ENCODE assay signal across 13 cellular contexts in the genomic region with DNA sequence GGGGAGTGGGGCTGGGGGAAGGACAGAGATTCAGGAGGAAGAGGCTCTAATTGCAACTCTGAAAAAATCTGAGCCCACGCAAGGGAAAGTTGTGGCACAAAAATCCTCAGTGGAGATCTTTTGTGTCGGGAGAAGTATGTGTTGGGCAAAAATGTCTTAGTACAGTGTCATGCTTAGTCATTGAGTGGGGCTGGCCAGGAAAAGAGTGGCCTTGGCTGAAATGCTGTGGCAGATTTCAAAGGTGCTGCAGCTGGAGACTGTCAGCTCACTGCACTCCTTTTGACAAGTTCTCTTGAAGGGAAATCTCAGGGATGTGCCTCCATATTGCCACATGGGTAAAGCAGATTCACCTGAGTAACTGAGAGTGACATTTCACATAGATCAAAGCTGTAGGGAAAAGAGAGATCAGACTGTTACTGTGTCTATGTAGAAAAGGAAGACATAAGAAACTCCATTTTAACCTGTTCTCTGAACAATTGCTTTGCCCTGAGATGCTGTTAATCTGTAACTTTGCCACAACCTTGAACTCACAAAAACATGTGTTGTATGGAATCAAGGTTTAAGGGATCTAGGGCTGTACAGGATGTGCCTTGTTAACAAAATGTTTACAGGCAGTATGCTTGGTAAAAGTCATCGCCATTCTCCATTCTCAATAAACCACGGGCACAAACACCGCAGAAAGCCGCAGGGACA. TPM values are rescaled to one million over a fixed set of nuclear protein-coding genes. Genes with fewer than 3 reads are reported as not detected.
DNase-seq lines count a peak whose midpoint lies in the region; ATAC-seq and TF ChIP-seq lines count a peak whose summit lies in the region.
"Had no signal": no experiment of that assay in that cellular context is flagged by ENCODE, and none has a peak within 500 bp of the region (broad histone marks: within the 10 kb centered on the region; RNA-seq: fewer than 3 reads in every experiment).

No MANE protein-coding gene starts in this region.

- no peak overlapping the region for H3K56ac ChIP-seq in H9 (ENCODE audit: insufficient read length, low read depth, low read length)

- peak overlapping the region in 1 of 3 experiments; percentile 82; a peak in 2 of 7 replicates for H3K27ac Mint-ChIP-seq in H9
- H3K27ac Mint-ChIP-seq: activated naive CD8-positive, alpha-beta T cell had no signal

- H3K27ac ChIP-seq in DND-41 (ENCODE audit: low read length) (peak overlapping the region; percentile 59), neuronal stem cell (replicated peaks; ENCODE audit: low read length) (no peak overlapping the region), H9 (ENCODE audit: insufficient read length, low read depth, low read length) (no peak overlapping the region)
- H3K27ac ChIP-seq: KMS-11 had no signal

- no peaks in the 10 kb centered on the region for H3K79me1 ChIP-seq in neuronal stem cell (ENCODE audit: low read depth, low read length)
- H3K79me1 ChIP-seq in H9 (ENCODE audit: insufficient read depth, low read depth, low read length, poor library complexity, severe bottlenecking): no peaks in the 10 kb centered on the region

- no peak overlapping the region for H3K9ac ChIP-seq in DND-41 (ENCODE audit: low read depth, low read length)
- H3K9ac ChIP-seq in neuronal stem cell (ENCODE audit: low read depth, low read length, poor library complexity): no peak overlapping the region
- no peak overlapping the region for H3K9ac ChIP-seq in H9 (ENCODE audit: extremely low read depth, insufficient read length, low read length)
- H3K9ac ChIP-seq: KMS-11 had no signal

- H3K4me1 Mint-ChIP-seq in H9: peaks cover 2 to 4% of the 10 kb centered on the region in 2 experiments; a peak in 1 of 4 replicates

- H2BK20ac ChIP-seq in H9 (ENCODE audit: low read depth, low read length, poor library complexity, severe bottlenecking): no peak overlapping the region

- H3K4ac ChIP-seq in neuronal stem cell (ENCODE audit: low read length) (no peak overlapping the region), H9 (ENCODE audit: low read depth, low read length) (no peak overlapping the region)

- H3K4me2 ChIP-seq in DND-41 (ENCODE audit: insufficient read depth, low read length): no peak overlapping the region
- no peak overlapping the region for H3K4me2 ChIP-seq in neuronal stem cell (ENCODE audit: insufficient read depth, low read length, poor library complexity, severe bottlenecking)
- H3K4me2 ChIP-seq in H9 (ENCODE audit: insufficient read depth, insufficient read length, low read length): no peak overlapping the region
- H3K4me2 ChIP-seq: KMS-11 had no signal

- H4K8ac ChIP-seq in neuronal stem cell (ENCODE audit: low read depth, low read length) (no peak overlapping the region), H9 (replicated peaks; ENCODE audit: insufficient read length, low read depth, low read length) (no peak overlapping the region)

- H3K27me3 Mint-ChIP-seq in H9 (ENCODE audit: low read depth): no peaks in the 10 kb centered on the region; the same call in 1 of the 2 replicates

- H3K36me3 ChIP-seq in DND-41 (ENCODE audit: insufficient read depth, low read length) (no peaks in the 10 kb centered on the region), MG63 (no peaks in the 10 kb centered on the region), neuronal stem cell (replicated peaks in 1 of 2; ENCODE audit: control insufficient read depth in 2 of 2, insufficient read depth in 2 of 2, low read length in 2 of 2) (no peaks in the 10 kb centered on the region)

- H2AK5ac ChIP-seq in neuronal stem cell (ENCODE audit: low read depth, low read length) (no peak overlapping the region), H9 (ENCODE audit: insufficient read length, low read length) (no peak overlapping the region)

- H3K4me3 ChIP-seq in DND-41 (ENCODE audit: low read depth in 1 of 2, low read length in 2 of 2): no peak overlapping the region
- no peak overlapping the region for H3K4me3 ChIP-seq in MG63
- no peak overlapping the region for H3K4me3 ChIP-seq in choroid plexus epithelial cell (ENCODE audit: low read depth, low read length)
- H3K4me3 ChIP-seq in neuronal stem cell (ENCODE audit: low read length in 2 of 2): no peak overlapping the region

- H3K14ac ChIP-seq in neuronal stem cell (ENCODE audit: low read length): no peak overlapping the region
- H3K14ac ChIP-seq in H9 (ENCODE audit: insufficient read depth, low read length): no peak overlapping the region

- H2BK15ac ChIP-seq in neuronal stem cell (ENCODE audit: low read length): no peak overlapping the region
- H2BK15ac ChIP-seq in H9 (ENCODE audit: low read depth, low read length): no peak overlapping the region

- DNase-seq in DND-41 (peak; percentile 32), MG63 (peak; percentile 72), choroid plexus epithelial cell (ENCODE audit: low read depth) (peak; percentile 25), neuronal stem cell (ENCODE audit: low spot score) (no peak), H9 (no peak)
- DNase-seq: head of caudate nucleus, T1000 had no signal

- H3K23ac ChIP-seq in neuronal stem cell (ENCODE audit: low read depth, low read length, poor library complexity) (no peak overlapping the region), H9 (ENCODE audit: insufficient read length, low read depth, low read length) (no peak overlapping the region)

- peaks cover 10 to 19% of the 10 kb centered on the region in 2 experiments for H3K9me3 Mint-ChIP-seq in H9

- H3K79me2 ChIP-seq in DND-41 (ENCODE audit: insufficient read depth, low read length) (no peaks in the 10 kb centered on the region), H9 (ENCODE audit: insufficient read depth, low read length) (no peaks in the 10 kb centered on the region)

- no peak for TF ChIP-seq CTCF in DND-41 (IDR thresholded peaks at IDR 0.05; ENCODE audit: borderline replicate concordance, extremely low read depth, low read length, poor library complexity, severe bottlenecking)
- TF ChIP-seq CTCF in choroid plexus epithelial cell (conservative IDR thresholded peaks at IDR 0.05; ENCODE audit: low read depth, low read length): no peak
- no peak for TF ChIP-seq CTCF in H9 (conservative IDR thresholded peaks at IDR 0.05)

- H2BK12ac ChIP-seq in neuronal stem cell (ENCODE audit: low read length) (no peak overlapping the region), H9 (ENCODE audit: insufficient read length, low read depth, low read length) (no peak overlapping the region)

- no peak overlapping the region for H3K4me3 Mint-ChIP-seq in H9
- H3K4me3 Mint-ChIP-seq: activated naive CD8-positive, alpha-beta T cell had no signal

- no CpG with 5 or more reads among the region's 6 CpGs for WGBS in neuronal stem cell (ENCODE audit: extremely low coverage in 2 of 2, insufficient read length in 2 of 2, insufficient replicate concordance in 1 of 2), 2 donors
- WGBS in H9 (ENCODE audit: extremely low coverage, insufficient read length, low lambda C conversion rate): no CpG with 5 or more reads among the region's 6 CpGs

- H3K9me3 ChIP-seq in DND-41 (ENCODE audit: insufficient read depth, low read length, severe bottlenecking): no peaks in the 10 kb centered on the region
- H3K9me3 ChIP-seq in MG63: peaks cover 9% of the 10 kb centered on the region
- no peaks in the 10 kb centered on the region for H3K9me3 ChIP-seq in neuronal stem cell (replicated peaks in 1 of 2; ENCODE audit: control insufficient read depth in 2 of 2, insufficient read depth in 1 of 2, low read depth in 1 of 2, low read length in 2 of 2)
- H3K9me3 ChIP-seq in H9 (ENCODE audit: control insufficient read depth, low read depth, low read length): no peaks in the 10 kb centered on the region

- ATAC-seq in DND-41 (ENCODE audit: insufficient read depth, low read depth) (peak; percentile 20; the same call in 2 of the 3 replicates), HG03521 (IDR thresholded peaks at IDR 0.05; ENCODE audit: unreplicated experiment) (no peak), HG02588 (IDR thresholded peaks at IDR 0.05; ENCODE audit: unreplicated experiment) (no peak), HG03460 (IDR thresholded peaks at IDR 0.05; ENCODE audit: unreplicated experiment) (no peak)

- no peak overlapping the region for H3T11ph ChIP-seq in H9 (ENCODE audit: low read length)

- no peak overlapping the region for H2BK5ac ChIP-seq in neuronal stem cell (ENCODE audit: low read length)
- no peak overlapping the region for H2BK5ac ChIP-seq in H9 (ENCODE audit: insufficient read length, low read length)

- H2AFZ ChIP-seq in DND-41 (ENCODE audit: low read depth, low read length) (peak overlapping the region; percentile 65), neuronal stem cell (ENCODE audit: low read length) (peak overlapping the region; percentile 35), H9 (ENCODE audit: low read length) (no peak overlapping the region)

- H3K27me3 ChIP-seq in DND-41 (ENCODE audit: insufficient read depth, low read length, poor library complexity) (no peaks in the 10 kb centered on the region), MG63 (no peaks in the 10 kb centered on the region), neuronal stem cell (ENCODE audit: control insufficient read depth in 3 of 3, insufficient read depth in 3 of 3, low read depth in 1 of 3, low read length in 3 of 3) (peaks cover 0 to 3% (median 0%) of the 10 kb centered on the region in 3 experiments), H9 (ENCODE audit: insufficient read depth, low read length) (no peaks in the 10 kb centered on the region)

- H4K20me1 ChIP-seq in DND-41 (ENCODE audit: insufficient read depth, low read length): no peaks in the 10 kb centered on the region
- no peaks in the 10 kb centered on the region for H4K20me1 ChIP-seq in H9 (ENCODE audit: control insufficient read depth, insufficient read depth, insufficient read length)

- H2BK120ac ChIP-seq in neuronal stem cell (ENCODE audit: low read depth, low read length) (no peak overlapping the region), H9 (ENCODE audit: low read depth, low read length, poor library complexity, severe bottlenecking) (no peak overlapping the region)

- H4K5ac ChIP-seq in H9 (ENCODE audit: insufficient read length, low read depth, low read length): no peak overlapping the region

- peaks cover 6 to 17% (median 15%) of the 10 kb centered on the region in 3 experiments for H3K36me3 Mint-ChIP-seq in H9 (ENCODE audit: insufficient read depth in 1 of 3, low read depth in 3 of 3)

- H3K23me2 ChIP-seq in H9 (ENCODE audit: insufficient read length, low read depth, low read length, poor library complexity, severe bottlenecking): no peaks in the 10 kb centered on the region

- H3K4me1 ChIP-seq in DND-41 (ENCODE audit: insufficient read depth, low read length) (peaks cover 57% of the 10 kb centered on the region), neuronal stem cell (ENCODE audit: control insufficient read depth in 2 of 2, insufficient read depth in 1 of 2, low read depth in 1 of 2, low read length in 2 of 2) (no peaks in the 10 kb centered on the region), H9 (ENCODE audit: insufficient read depth, low read length) (no peaks in the 10 kb centered on the region)

- H4K91ac ChIP-seq in neuronal stem cell (ENCODE audit: low read depth, low read length, poor library complexity): no peak overlapping the region
- H4K91ac ChIP-seq in H9 (ENCODE audit: insufficient read length, low read depth, low read length): no peak overlapping the region

- no peak overlapping the region for H3K18ac ChIP-seq in neuronal stem cell (ENCODE audit: low read length)
- H3K18ac ChIP-seq in H9 (ENCODE audit: insufficient read length, low read depth, low read length): no peak overlapping the region

RNA-seq across cellular contexts. Expression of a gene that starts 36.0 kb away (rescaled TPM):
- total RNA-seq in MG63 (2014; rRNA removed; shearing (Covaris generic); ENCODE audit: low replicate concordance): 99.6 and 103 TPM in 2 replicates
- polyA plus RNA-seq in neuronal stem cell (2013, experiment 1 of 2): 0.24 TPM
- 0.21 TPM for polyA plus RNA-seq in neuronal stem cell (2013, experiment 2 of 2)
- total RNA-seq in H9 (2021): 0.09 and 0.13 TPM in 2 replicates

RNA-seq across cellular contexts. Expression of a gene that starts 53.7 kb away (rescaled TPM):
- total RNA-seq in MG63 (2014; rRNA removed; shearing (Covaris generic); ENCODE audit: low replicate concordance): not detected in 2 replicates
- 0.57 TPM for polyA plus RNA-seq in neuronal stem cell (2013, experiment 1 of 2)
- polyA plus RNA-seq in neuronal stem cell (2013, experiment 2 of 2): 0.57 TPM
- 0.09 and 0.35 TPM in 2 replicates for total RNA-seq in H9 (2021)
- total RNA-seq: OCI-LY7 had no signal

Comparison
In these comparisons a context has a peak if more than half of its experiments do, and no peak if none do; other contexts are left out.
1. DNase-seq: peak in DND-41 (single experiment), MG63 (single experiment) and choroid plexus epithelial cell (single experiment); none in neuronal stem cell (single experiment) and H9 (single experiment).
2. RNA of a gene that starts 36.0 kb away (total RNA-seq): 99.6 to 103 TPM in MG63; 0.09 to 0.13 TPM in H9; every median in the first group is over 10 times any median in the second.